Comparison of ENCODE assay signal across 17 cellular contexts in the genomic region with DNA sequence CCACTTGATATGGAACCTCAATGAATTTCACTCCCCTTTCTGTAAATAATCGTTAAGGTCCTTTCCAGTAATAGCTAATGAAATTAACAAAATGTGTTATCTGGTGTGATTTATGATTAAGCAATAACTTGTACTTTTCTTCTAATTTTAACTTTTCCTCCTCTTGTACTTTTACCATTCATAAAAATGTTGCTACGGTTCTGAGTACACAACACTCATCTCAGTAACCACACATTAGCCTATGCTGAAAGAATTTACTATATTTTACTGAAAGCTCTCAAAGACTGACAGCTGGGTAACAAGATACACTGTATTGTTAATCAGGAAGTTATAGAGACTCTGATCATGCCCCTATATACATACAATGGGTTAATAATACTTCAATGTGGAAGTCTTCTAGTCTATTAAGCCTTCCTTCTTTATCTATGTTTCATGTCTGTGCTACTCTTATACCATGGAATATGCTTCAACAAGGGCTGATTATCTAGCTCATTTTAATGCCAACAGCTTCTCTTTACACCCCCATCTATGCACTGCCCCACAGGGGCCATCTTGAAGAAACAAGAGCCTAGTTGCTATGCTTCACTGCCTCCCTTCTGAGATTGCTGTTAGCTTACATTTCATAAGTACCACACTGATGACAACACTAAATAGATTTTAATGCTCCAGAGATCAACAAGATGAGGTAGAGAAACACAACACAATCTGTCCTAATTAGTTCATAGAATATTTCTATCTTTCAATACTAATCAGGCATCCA. TPM values are rescaled to one million over a fixed set of nuclear protein-coding genes. Genes with fewer than 3 reads are reported as not detected.
DNase-seq lines count a peak whose midpoint lies in the region; ATAC-seq, FAIRE-seq and TF ChIP-seq lines count a peak whose summit lies in the region.
"Had no signal": no experiment of that assay in that cellular context is flagged by ENCODE, and none has a peak within 500 bp of the region (broad histone marks: within the 10 kb centered on the region; RNA-seq: fewer than 3 reads in every experiment).

No MANE protein-coding gene starts in this region.

- H4K20me1 ChIP-seq in PC-3 (ENCODE audit: low read length): no peaks in the 10 kb centered on the region

- H3K4me1 ChIP-seq in PC-3 (ENCODE audit: insufficient read depth, low read length): peaks cover 6% of the 10 kb centered on the region; the same call in 1 of the 2 replicates
- H3K4me1 ChIP-seq in breast epithelium: no peaks in the 10 kb centered on the region

- CTCF ChIA-PET in PC-3 (lab: Charles Lee): no interaction called here

- ATAC-seq in HG02981 (IDR thresholded peaks at IDR 0.05; ENCODE audit: unreplicated experiment) (peak; percentile 87), PC-3 (peak; percentile 62; the same call in 1 of the 2 replicates), HG03457 (IDR thresholded peaks at IDR 0.05; ENCODE audit: unreplicated experiment) (no peak)

- H3K9me2 ChIP-seq in PC-3 (replicated peaks; ENCODE audit: low read length): no peaks in the 10 kb centered on the region

- BruUV-seq in PC-3 (replicated peaks; lab: Mats Ljungman, UMichigan): no TSS peak

- no peaks in the 10 kb centered on the region for H3F3A ChIP-seq in PC-3 (ENCODE audit: low read length, unreplicated experiment)

- no peak for TF ChIP-seq CTCF in PC-3 (conservative IDR thresholded peaks at IDR 0.05; ENCODE audit: low read depth, low read length)
- no peak for TF ChIP-seq CTCF in breast epithelium (IDR thresholded peaks at IDR 0.05)

- no peaks in the 10 kb centered on the region for H3K79me2 ChIP-seq in PC-3 (ENCODE audit: low read length)

- no peaks in the 10 kb centered on the region for H3K27me3 ChIP-seq in PC-3 (ENCODE audit: low read length)
- no peaks in the 10 kb centered on the region for H3K27me3 ChIP-seq in breast epithelium

- no peak overlapping the region for H3K27ac ChIP-seq in PC-3 (ENCODE audit: low read length)
- H3K27ac ChIP-seq in breast epithelium: no peak overlapping the region

- H3K9ac ChIP-seq in PC-3 (ENCODE audit: low read length): no peak overlapping the region

- intact Hi-C loops in PC-3 (cut with micrococcal nuclease): no loop called here
- intact Hi-C loops in breast epithelium (cut with DNase I; ENCODE audit: low total_unique reads): no loop called here

- no peak for FAIRE-seq in GM12892 (lab: Jason Lieb, UNC)
- FAIRE-seq: H1, HTR-8/SVneo had no signal

- H3K4me3 ChIP-seq in PC-3 (ENCODE audit: low read length) (no peak overlapping the region), breast epithelium (no peak overlapping the region)

- H2AFZ ChIP-seq in PC-3 (ENCODE audit: low read length): no peak overlapping the region

- H3K36me3 ChIP-seq in PC-3 (ENCODE audit: low read depth, low read length): no peaks in the 10 kb centered on the region
- no peaks in the 10 kb centered on the region for H3K36me3 ChIP-seq in breast epithelium

- POLR2A ChIA-PET in PC-3 (lab: Charles Lee; ENCODE audit: unreplicated experiment): interaction anchor here (0.6 kb wide), 1 partner anchor 375 kb away, joined by 3 read pairs; no protein-coding TSS in a partner anchor

- no peak for TF ChIP-seq POLR2A in breast epithelium (IDR thresholded peaks at IDR 0.05)
- TF ChIP-seq POLR2A in GM12892 (IDR thresholded peaks at IDR 0.05; ENCODE audit: low read depth, low read length): no peak

- DNase-seq in NCI-H510A treated with DMSO at 0.1 percent for 48 hours (lab: John Stamatoyannopoulos, UW) (peak; percentile 2), NCI-H510A (lab: John Stamatoyannopoulos, UW) (no peak), PC-3 (no peak), cerebellar nuclear complex (lab: John Stamatoyannopoulos, UW) (no peak), breast epithelium (ENCODE audit: low spot score in 2 of 2) (no peak), GM12892 (ENCODE audit: insufficient read length) (no peak)
- DNase-seq: 8988T; activated CD8-positive, alpha-beta memory T cell treated with anti-CD3 and anti-CD28 coated beads, Interleukin-2, amount 50 U/mL, for 48 hours; activated naive CD4-positive, alpha-beta T cell treated with anti-CD3 and anti-CD28 coated beads, Interleukin-2, amount 10 ng/mL, durations not matched to agents 7 days and 5 days; effector CD8-positive, alpha-beta T cell; NCI-H2081 treated with DMSO at 0.1 percent for 48 hours; SIG-M5; stimulated activated CD4-positive, alpha-beta T cell treated with anti-CD3 and anti-CD28 coated beads, Interleukin-15, amount 100 ng/mL, for 24 hours had no signal

- H3K9me3 ChIP-seq in PC-3 (ENCODE audit: low read length): no peaks in the 10 kb centered on the region
- no peaks in the 10 kb centered on the region for H3K9me3 ChIP-seq in breast epithelium

- no peak overlapping the region for H3K4me2 ChIP-seq in PC-3 (ENCODE audit: low read length)

RNA-seq across cellular contexts. Expression of a gene that starts 39.1 kb away (rescaled TPM):
- total RNA-seq in PC-3 (2014; rRNA removed) (51.5 and 53.8 TPM in 2 replicates), breast epithelium (100 to 1,000 TPM; 135 to 197 (median 135) TPM)
- 30.1 TPM for polyA plus RNA-seq in GM12892 (2012; ENCODE audit: missing spikeins)
